27 cellular contexts compared by ENCODE assay signal in the genomic region with DNA sequence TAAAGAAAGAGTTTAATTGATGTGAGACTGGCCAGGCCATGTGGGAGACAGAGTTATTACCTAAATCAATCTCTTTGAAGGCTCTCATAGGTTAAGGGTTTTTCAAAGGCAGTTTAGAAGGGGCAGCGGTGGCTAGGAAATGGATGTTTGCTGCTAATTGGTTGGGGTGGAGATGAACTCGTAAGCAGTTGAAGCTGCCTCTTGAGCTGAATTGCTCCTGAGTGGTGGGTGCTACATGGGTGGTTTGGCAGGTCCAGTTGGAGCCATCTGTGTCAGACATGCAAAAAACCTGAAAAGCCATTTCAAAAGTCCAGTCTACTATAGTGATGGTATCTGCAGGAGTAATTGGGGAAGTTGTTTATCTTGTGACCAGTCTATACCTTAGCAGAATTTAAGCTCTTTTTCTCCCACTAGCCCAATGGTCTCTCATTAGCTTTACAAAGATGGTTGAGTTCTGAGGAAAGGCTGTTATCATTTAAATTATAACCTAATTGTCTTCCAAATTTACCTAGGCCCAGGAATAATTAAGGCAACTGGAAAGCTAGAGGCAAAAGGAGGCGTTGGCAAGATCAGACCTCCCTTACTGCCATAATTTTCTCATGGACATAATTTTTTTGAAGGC.
"Had no signal": no experiment of that assay in that cellular context is flagged by ENCODE, and none has a peak within 500 bp of the region (broad histone marks: within the 10 kb centered on the region; RNA-seq: fewer than 3 reads in every experiment).

No MANE protein-coding gene starts in this region.

- H3K9me3 ChIP-seq: ascending aorta, breast epithelium, colonic mucosa, esophagus squamous epithelium, gastroesophageal sphincter had no signal

- DNase-seq: activated CD4-positive, alpha-beta memory T cell treated with anti-CD3 and anti-CD28 coated beads, Interleukin-2, amount 10 ng/mL, durations not matched to agents 7 days and 5 days; activated CD4-positive, alpha-beta T cell treated with anti-CD3 and anti-CD28 coated beads for 1 hour; activated CD4-positive, alpha-beta T cell treated with anti-CD3 and anti-CD28 coated beads for 4 hours; activated CD4-positive, alpha-beta T cell treated with anti-CD3 and anti-CD28 coated beads, Interleukin-2, amount 10 ng/mL, durations not matched to agents 7 days and 5 days; activated CD4-positive, alpha-beta T cell treated with anti-CD3 and anti-CD28 coated beads, Interleukin-2, amount 50 U/mL, for 4 hours; activated CD8-positive, alpha-beta memory T cell treated with anti-CD3 and anti-CD28 coated beads, Interleukin-2, amount 50 U/mL, for 48 hours; activated gamma-delta T cell; activated naive CD4-positive, alpha-beta T cell; activated naive CD4-positive, alpha-beta T cell treated with anti-CD3 and anti-CD28 coated beads, Interleukin-2, amount 10 ng/mL, durations not matched to agents 7 days and 5 days; activated naive CD8-positive, alpha-beta T cell treated with anti-CD3 and anti-CD28 coated beads, Interleukin-2, amount 10 ng/mL, durations not matched to agents 7 days and 5 days; activated T-cell treated with anti-CD3 and anti-CD28 coated beads for 4 hours; activated T-cell treated with anti-CD3 and anti-CD28 coated beads, Interleukin-2, amount 50 U/mL, for 24 hours; activated T-cell treated with anti-CD3 and anti-CD28 coated beads, Interleukin-2, amount 50 U/mL, for 72 hours; central memory CD4-positive, alpha-beta T cell; cerebellar nuclear complex; colonic mucosa; effector CD8-positive, alpha-beta T cell; esophagus squamous epithelium; foreskin melanocyte; T-helper 17 cell; T1000 had no signal

- H3K4me3 ChIP-seq: ascending aorta, breast epithelium, cardiac muscle cell, colonic mucosa, esophagus squamous epithelium, gastroesophageal sphincter had no signal

- H3K27ac ChIP-seq: ascending aorta, breast epithelium, cardiac muscle cell, colonic mucosa, epithelial cell of prostate, esophagus squamous epithelium, gastroesophageal sphincter had no signal

- H3K4me1 ChIP-seq: ascending aorta, breast epithelium, colonic mucosa, esophagus squamous epithelium, gastroesophageal sphincter had no signal

- H3K27me3 ChIP-seq: ascending aorta, breast epithelium, cardiac muscle cell, colonic mucosa, gastroesophageal sphincter had no signal

- H3K36me3 ChIP-seq: ascending aorta, breast epithelium, cardiac muscle cell, colonic mucosa, esophagus squamous epithelium, gastroesophageal sphincter had no signal

- ATAC-seq: activated naive CD4-positive, alpha-beta T cell treated with anti-CD3 and anti-CD28 coated beads, Interleukin-2, amount 50 U/mL, for 72 hours; activated T-cell treated with anti-CD3 and anti-CD28 coated beads, Interleukin-2, amount 50 U/mL, for 72 hours; gastroesophageal sphincter; T-helper 17 cell had no signal
